In genomic region chr3:110067527-110067926, GRCh38 we compare ENCODE assay signal across 29 cellular contexts.
"Had no signal": no experiment of that assay in that cellular context is flagged by ENCODE, and none has a peak within 500 bp of the region (broad histone marks: within the 10 kb centered on the region; RNA-seq: fewer than 3 reads in every experiment).

No MANE protein-coding gene starts in this region.

- ATAC-seq: activated naive CD4-positive, alpha-beta T cell treated with anti-CD3 and anti-CD28 coated beads, Interleukin-2, amount 50 U/mL, for 72 hours; activated T-helper 17 cell treated with anti-CD3 and anti-CD28 coated beads, Interleukin-2, amount 50 U/mL, for 72 hours; esophagus mucosa; left lobe of liver; natural killer cell; pancreas; psoas muscle; stimulated activated effector memory CD8-positive, alpha-beta T cell treated with anti-CD3 and anti-CD28 coated beads, Interleukin-12 subunit alpha, Interleukin-12 subunit beta, amount 100 ng/mL, for 72 hours; stimulated activated naive CD8-positive, alpha-beta T cell treated with anti-CD3 and anti-CD28 coated beads, Interleukin-15, amount 100 ng/mL, for 72 hours had no signal

- H2AFZ ChIP-seq: hepatocyte had no signal

- FAIRE-seq: colon, endothelial cell of umbilical vein, pancreas, TTC549, urothelium cell line had no signal

- H3K4me3 ChIP-seq: adrenal gland, ascending aorta, breast epithelium, hepatocyte, lung, pancreas, psoas muscle, right atrium auricular region, tibial artery had no signal

- H3K4me1 ChIP-seq: ascending aorta, breast epithelium, psoas muscle, tibial artery had no signal

- DNase-seq: activated CD4-positive, alpha-beta T cell treated with anti-CD3 and anti-CD28 coated beads for 1 hour; activated CD4-positive, alpha-beta T cell treated with anti-CD3 and anti-CD28 coated beads, Interleukin-2, amount 50 U/mL, for 1 hour; activated T-cell treated with anti-CD3 and anti-CD28 coated beads, Interleukin-2, amount 50 U/mL, for 1 hour; adrenal gland; effector memory CD4-positive, alpha-beta T cell; foreskin melanocyte; immature natural killer cell; natural killer cell; pancreas; psoas muscle; stimulated activated CD4-positive, alpha-beta T cell treated with anti-CD3 and anti-CD28 coated beads, Interleukin-2, amount 100 ng/mL, for 24 hours; stimulated activated naive CD8-positive, alpha-beta T cell treated with anti-CD3 and anti-CD28 coated beads, Interleukin-15, amount 100 ng/mL, for 72 hours; tibial artery; WERI-Rb-1 had no signal

- H3K9me3 ChIP-seq: adrenal gland, ascending aorta, neutrophil, pancreas, psoas muscle, right atrium auricular region had no signal

- H3K27ac ChIP-seq: adrenal gland, ascending aorta, breast epithelium, hepatocyte, neutrophil, pancreas, psoas muscle, right atrium auricular region, tibial artery, WERI-Rb-1 had no signal

- H3K79me2 ChIP-seq: hepatocyte had no signal

- H3K36me3 ChIP-seq: adrenal gland, ascending aorta, breast epithelium, neutrophil, pancreas, right atrium auricular region, tibial artery, WERI-Rb-1 had no signal

- H3K27me3 ChIP-seq: adrenal gland, ascending aorta, breast epithelium, hepatocyte, neutrophil, pancreas, right atrium auricular region, tibial artery had no signal

- H3K4me2 ChIP-seq: hepatocyte had no signal
